13 cellular contexts compared by ENCODE assay signal in genomic region chr3:25854635-25855034, GRCh38.
DNase-seq lines count a peak whose midpoint lies in the region; ATAC-seq, FAIRE-seq and TF ChIP-seq lines count a peak whose summit lies in the region.
"Had no signal": no experiment of that assay in that cellular context is flagged by ENCODE, and none has a peak within 500 bp of the region (broad histone marks: within the 10 kb centered on the region; RNA-seq: fewer than 3 reads in every experiment).

No MANE protein-coding gene starts in this region.

- intact Hi-C loops in left ventricle myocardium inferior (cut with micrococcal nuclease): no loop called here

- DNase-seq in H54 (ENCODE audit: insufficient read length, low spot score) (peak; percentile 5), fibroblast of villous mesenchyme (ENCODE audit: low read depth) (peak; percentile 32), left ventricle myocardium inferior (no peak)
- no peak for DNase-seq in stimulated activated naive CD8-positive, alpha-beta T cell treated with anti-CD3 and anti-CD28 coated beads, Interleukin-15, Interleukin-2, amounts not matched to agents 100 U/mL and 50 U/mL, for 24 hours
- DNase-seq: activated CD8-positive, alpha-beta memory T cell treated with anti-CD3 and anti-CD28 coated beads, Interleukin-2, amount 10 ng/mL, durations not matched to agents 7 days and 5 days; amniotic stem cell; NCI-H1694 treated with DMSO at 0.1 percent for 48 hours; stimulated activated CD4-positive, alpha-beta T cell treated with anti-CD3 and anti-CD28 coated beads, Interleukin-12 subunit alpha, Interleukin-12 subunit beta, amount 100 ng/mL, for 4 hours had no signal

- TF ChIP-seq CTCF in fibroblast of villous mesenchyme (IDR thresholded peaks at IDR 0.05; ENCODE audit: insufficient read depth, low read depth, low read length): no peak
- no peak for TF ChIP-seq CTCF in left ventricle myocardium inferior (IDR thresholded peaks at IDR 0.05; ENCODE audit: borderline replicate concordance)

- FAIRE-seq in H54 (lab: Jason Lieb, UNC): peak; percentile 88
- FAIRE-seq: keratinocyte had no signal

- H3K36me3 ChIP-seq in left ventricle myocardium inferior: no peaks in the 10 kb centered on the region

- peak; percentile 83 for ATAC-seq in SK-N-SH treated with all-trans-retinoic acid at 6 μM for 48 hours
- peak; percentile 38 for ATAC-seq in stimulated activated naive CD8-positive, alpha-beta T cell treated with anti-CD3 and anti-CD28 coated beads, Interleukin-15, Interleukin-2, amounts not matched to agents 100 U/mL and 50 U/mL, for 24 hours
- ATAC-seq in HG03521 (IDR thresholded peaks at IDR 0.05; ENCODE audit: unreplicated experiment): no peak
- no peak for ATAC-seq in GM18520 (IDR thresholded peaks at IDR 0.05; ENCODE audit: unreplicated experiment)
- ATAC-seq: activated CD8-positive, alpha-beta memory T cell treated with anti-CD3 and anti-CD28 coated beads, Interleukin-2, amount 10 ng/mL, durations not matched to agents 7 days and 5 days; natural killer cell treated with Interleukin-12 subunit alpha and Interleukin-12 subunit beta and Interleukin-15 and Interleukin-18, amount 100 ng/mL, for 72 hours had no signal

- H3K27ac ChIP-seq in left ventricle myocardium inferior (replicated peaks): no peak overlapping the region

- no peaks in the 10 kb centered on the region for H3K4me1 ChIP-seq in left ventricle myocardium inferior

- peaks cover 3% of the 10 kb centered on the region for H3K27me3 ChIP-seq in left ventricle myocardium inferior (ENCODE audit: low read depth)

- no peak for TF ChIP-seq POLR2A in H54 (IDR thresholded peaks at IDR 0.05; ENCODE audit: low read depth, low read length)

- no peaks in the 10 kb centered on the region for H3K9me3 ChIP-seq in left ventricle myocardium inferior (replicated peaks)

- H3K4me3 ChIP-seq in fibroblast of villous mesenchyme (ENCODE audit: low read depth, low read length) (no peak overlapping the region), left ventricle myocardium inferior (no peak overlapping the region)

TF ChIP-seq in SK-N-SH treated with all-trans-retinoic acid at 6 μM for 48 hours, 23 proteins besides CTCF, POLR2A, EP300 and RAD21:
- TF ChIP-seq SNAI2 (CRISPR knock-in tag; IDR thresholded peaks at IDR 0.05) (no peak), ZFP3 (CRISPR knock-in tag; IDR thresholded peaks at IDR 0.05) (no peak), PATZ1 (CRISPR knock-in tag; IDR thresholded peaks at IDR 0.05; ENCODE audit: borderline replicate concordance) (no peak), ZFP30 (CRISPR knock-in tag; IDR thresholded peaks at IDR 0.05) (no peak), ZNF565 (CRISPR knock-in tag; conservative IDR thresholded peaks at IDR 0.05; ENCODE audit: low read depth) (no peak), TSHZ2 (CRISPR knock-in tag; IDR thresholded peaks at IDR 0.05) (no peak), PPARA (CRISPR knock-in tag; IDR thresholded peaks at IDR 0.05; ENCODE audit: borderline replicate concordance) (no peak), ESRRG (CRISPR knock-in tag; IDR thresholded peaks at IDR 0.05) (no peak), BACH2 (CRISPR knock-in tag; IDR thresholded peaks at IDR 0.05; ENCODE audit: borderline replicate concordance) (no peak), CREB5 (CRISPR knock-in tag; IDR thresholded peaks at IDR 0.05; ENCODE audit: low read depth) (no peak), ZNF8 (CRISPR knock-in tag; IDR thresholded peaks at IDR 0.05) (no peak), CSRNP3 (CRISPR knock-in tag; IDR thresholded peaks at IDR 0.05) (no peak)

Comparison
In these comparisons a context has a peak if more than half of its experiments do, and no peak if none do; other contexts are left out.
1. DNase-seq: peak in H54 (single experiment) and fibroblast of villous mesenchyme (single experiment); none in stimulated activated naive CD8-positive, alpha-beta T cell treated with anti-CD3 and anti-CD28 coated beads, Interleukin-15, Interleukin-2, amounts not matched to agents 100 U/mL and 50 U/mL, for 24 hours (single experiment) and left ventricle myocardium inferior (single experiment).
2. ATAC-seq: peak in SK-N-SH treated with all-trans-retinoic acid at 6 μM for 48 hours (single experiment) and stimulated activated naive CD8-positive, alpha-beta T cell treated with anti-CD3 and anti-CD28 coated beads, Interleukin-15, Interleukin-2, amounts not matched to agents 100 U/mL and 50 U/mL, for 24 hours (single experiment); none in HG03521 (single experiment) and GM18520 (single experiment).